Comparison of ENCODE assay signal across 8 cellular contexts in genomic region chr2:134120718-134121630, GRCh38.
DNase-seq lines count a peak whose midpoint lies in the region; TF ChIP-seq lines count a peak whose summit lies in the region.

No MANE protein-coding gene starts in this region.

- no peak for TF ChIP-seq CTCF in GM20000 (IDR thresholded peaks at IDR 0.05; ENCODE audit: extremely low read depth, missing control alignments)
- TF ChIP-seq CTCF in ascending aorta (IDR thresholded peaks at IDR 0.05): no peak
- no peak for TF ChIP-seq CTCF in hepatocyte (IDR thresholded peaks at IDR 0.05; ENCODE audit: poor library complexity)
- TF ChIP-seq CTCF in sigmoid colon (IDR thresholded peaks at IDR 0.05): no peak

- DNase-seq in Caki2 (ENCODE audit: low read depth): peak; percentile 38
- DNase-seq in GM20000 (ENCODE audit: low spot score): peak; percentile 93
- DNase-seq in T-helper 1 cell: peak; percentile 40 to 62 (median 48)
- peak in 1 of 2 donors; percentile 79 for DNase-seq in ascending aorta (ENCODE audit: low spot score in 2 of 2)
- DNase-seq in hepatocyte (ENCODE audit: low spot score): peak; percentile 80
- DNase-seq in sigmoid colon: peak; percentile 84
- no peak for DNase-seq in cortex of kidney (lab: John Stamatoyannopoulos, UW)

- no peaks in the 10 kb centered on the region for H3K9me2 ChIP-seq in hepatocyte (replicated peaks; ENCODE audit: insufficient read depth)

- intact Hi-C loops in ascending aorta (cut with DNase I): loop anchor here (1.0 kb wide), 1 partner anchor 16 kb away; no protein-coding TSS in a partner anchor
- intact Hi-C loops in sigmoid colon (cut with DNase I): loop anchor here (10.0 kb wide), 2 partner anchors 84 to 1414 kb away; partner anchors contain the start of genes R3HDM1 and ZRANB3

- H4K20me1 ChIP-seq in hepatocyte (ENCODE audit: insufficient read depth, poor library complexity, severe bottlenecking): no peaks in the 10 kb centered on the region

- peak overlapping the region; percentile 78 for H2AFZ ChIP-seq in hepatocyte

- peaks cover 34% of the 10 kb centered on the region for H3K79me2 ChIP-seq in hepatocyte

- no peak for TF ChIP-seq EP300 in sigmoid colon (IDR thresholded peaks at IDR 0.05)

- H3K4me2 ChIP-seq in hepatocyte: peak overlapping the region; percentile 92

- WGBS in hepatocyte (ENCODE audit: low lambda C conversion rate, missing lambda C conversion rate): 2% methylated on average over 66 of the region's 86 CpGs
- WGBS in sigmoid colon, 2 donors: 1% methylated on average over 86 of the region's 86 CpGs

- H3K4me1 ChIP-seq in HUES48 (ENCODE audit: control insufficient read depth, insufficient read depth, low read length) (peaks cover 47% of the 10 kb centered on the region), ascending aorta (peaks cover 7 to 22% of the 10 kb centered on the region in 2 donors), hepatocyte (ENCODE audit: insufficient read depth) (peaks cover 36% of the 10 kb centered on the region), sigmoid colon (peaks cover 0 to 36% (median 18%) of the 10 kb centered on the region in 4 donors)

- H3K4me3 ChIP-seq in HUES48 (ENCODE audit: low read depth, low read length) (peak overlapping the region; percentile 92), ascending aorta (peak overlapping the region; percentile 88 to 98), hepatocyte (peak overlapping the region; percentile 89), sigmoid colon (peak overlapping the region; percentile 82 to 97 (median 94))

- in situ Hi-C loops in Caki2 (cut with HindIII; ENCODE audit: low pct_unique_long_range_greater_than_20kb, low sequenced_read_pairs): no loop called here

- H3K9me3 ChIP-seq in HUES48 (ENCODE audit: control insufficient read depth, insufficient read depth, low read length) (no peaks in the 10 kb centered on the region), ascending aorta (no peaks in the 10 kb centered on the region), hepatocyte (ENCODE audit: low read depth) (no peaks in the 10 kb centered on the region), sigmoid colon (no peaks in the 10 kb centered on the region)

- TF ChIP-seq POLR2A in sigmoid colon (IDR thresholded peaks at IDR 0.05): no peak

- H3K27ac ChIP-seq in HUES48 (ENCODE audit: low read depth, low read length) (peak overlapping the region; percentile 72), ascending aorta (peak overlapping the region; percentile 95 to 98), hepatocyte (peak overlapping the region; percentile 77), sigmoid colon (peak overlapping the region; percentile 91 to 96 (median 94))

- H3K36me3 ChIP-seq in HUES48 (ENCODE audit: control insufficient read depth, insufficient read depth, low read length): no peaks in the 10 kb centered on the region
- H3K36me3 ChIP-seq in ascending aorta: no peaks in the 10 kb centered on the region
- H3K36me3 ChIP-seq in hepatocyte (replicated peaks; ENCODE audit: insufficient read depth, low read depth): no peaks in the 10 kb centered on the region
- no peaks in the 10 kb centered on the region for H3K36me3 ChIP-seq in sigmoid colon

- H3K27me3 ChIP-seq in HUES48 (ENCODE audit: control insufficient read depth, insufficient read depth, low read length) (peaks cover 9% of the 10 kb centered on the region), ascending aorta (no peaks in the 10 kb centered on the region), hepatocyte (no peaks in the 10 kb centered on the region), sigmoid colon (no peaks in the 10 kb centered on the region)

- peak overlapping the region; percentile 52; the same call in 1 of the 2 replicates for H3K9ac ChIP-seq in HUES48 (ENCODE audit: low read depth, low read length)
